1 cellular context compared by ENCODE assay signal in genomic region chr7:116949941-116950801, GRCh38.
A peak's percentile ranks its signal among the peaks of the same experiment; 100 is the strongest.
TF ChIP-seq lines count a peak whose summit lies in the region.

No MANE protein-coding gene starts in this region.

TF ChIP-seq in K562, 482 proteins besides CTCF, POLR2A, EP300 and RAD21 (continued from another document and continues in another):
- TF ChIP-seq THAP12 (CRISPR knock-in tag; IDR thresholded peaks at IDR 0.05) (no peak), ZNF165 (CRISPR knock-in tag; IDR thresholded peaks at IDR 0.05; ENCODE audit: borderline replicate concordance) (no peak), JUND (IDR thresholded peaks at IDR 0.05; ENCODE audit: borderline replicate concordance, low read depth, low read length) (peak; percentile 95), JUND (tag; IDR thresholded peaks at IDR 0.05; ENCODE audit: borderline replicate concordance, low read depth, low read length) (peak; percentile 93; the same call in 2 of the 3 replicates), ZSCAN32 (CRISPR knock-in tag; IDR thresholded peaks at IDR 0.05) (no peak), MECOM (CRISPR knock-in tag; IDR thresholded peaks at IDR 0.05) (no peak), MAZ (CRISPR knock-in tag; conservative IDR thresholded peaks at IDR 0.05 in 1 of 2, IDR thresholded peaks at IDR 0.05 in 1 of 2) (peak; percentile 77 to 81), NR2F6 (CRISPR knock-in tag; IDR thresholded peaks at IDR 0.05) (no peak), ZNF121 (CRISPR knock-in tag; conservative IDR thresholded peaks at IDR 0.05) (no peak), ZNF277 (CRISPR knock-in tag; IDR thresholded peaks at IDR 0.05; ENCODE audit: borderline replicate concordance) (no peak), ZNF511 (CRISPR knock-in tag; IDR thresholded peaks at IDR 0.05) (0 out of 2 replicates have a peak, but pooled peaks have one; percentile 54), BCOR (IDR thresholded peaks at IDR 0.05) (peak; percentile 97), SIN3B (IDR thresholded peaks at IDR 0.05; ENCODE audit: low read depth) (no peak), ZBED1 (IDR thresholded peaks at IDR 0.05) (0 out of 2 replicates have a peak, but pooled peaks have one; percentile 44), U2AF2 (optimal IDR thresholded peaks at IDR 0.05; ENCODE audit: low read depth, low read length) (no peak), HMGN3 (IDR thresholded peaks at IDR 0.05; ENCODE audit: borderline replicate concordance, extremely low read depth, insufficient read length, low read depth, low read length) (no peak), TBL1XR1 (IDR thresholded peaks at IDR 0.05; ENCODE audit: low read length in 2 of 2) (peak in 1 of 2 experiments; percentile 71; a peak in 2 of 4 replicates), TEAD4 (IDR thresholded peaks at IDR 0.05; ENCODE audit: low read length) (peak; percentile 84), TEAD4 (CRISPR knock-in tag; IDR thresholded peaks at IDR 0.05; ENCODE audit: borderline replicate concordance) (no peak), ZNF274 (IDR thresholded peaks at IDR 0.05; ENCODE audit: borderline replicate concordance, low read depth, low read length) (no peak), ZNF212 (CRISPR knock-in tag; IDR thresholded peaks at IDR 0.05) (no peak), SREBF1 (IDR thresholded peaks at IDR 0.05; ENCODE audit: borderline replicate concordance, low read depth, low read length) (no peak), ZNF696 (CRISPR knock-in tag; conservative IDR thresholded peaks at IDR 0.05) (no peak), TRIM25 (IDR thresholded peaks at IDR 0.05; ENCODE audit: borderline replicate concordance) (peak; percentile 99), E2F4 (CRISPR knock-in tag; IDR thresholded peaks at IDR 0.05; ENCODE audit: low read depth) (no peak), ARNT (IDR thresholded peaks at IDR 0.05) (peak; percentile 98 to 100), ADNP (tag; IDR thresholded peaks at IDR 0.05) (no peak), YBX1 (IDR thresholded peaks at IDR 0.05) (peak; percentile 98), ATF6 (CRISPR knock-in tag; IDR thresholded peaks at IDR 0.05) (no peak), E2F1 (CRISPR knock-in tag; IDR thresholded peaks at IDR 0.05) (no peak; the same call in 1 of the 2 replicates), ZNF609 (CRISPR knock-in tag; IDR thresholded peaks at IDR 0.05; ENCODE audit: borderline replicate concordance) (peak; percentile 57; the same call in 1 of the 2 replicates), CBFB (CRISPR knock-in tag; IDR thresholded peaks at IDR 0.05) (no peak), MCM7 (IDR thresholded peaks at IDR 0.05) (peak in 1 of 2 experiments; percentile 97; a peak in 2 of 4 replicates), KLF6 (CRISPR knock-in tag; IDR thresholded peaks at IDR 0.05; ENCODE audit: borderline replicate concordance) (no peak), BMI1 (IDR thresholded peaks at IDR 0.05; ENCODE audit: low read length) (no peak), POLR2B (IDR thresholded peaks at IDR 0.05; ENCODE audit: low read depth, partially characterized antibody) (peak; percentile 64), ELK3 (CRISPR knock-in tag; IDR thresholded peaks at IDR 0.05) (no peak), SREBF2 (CRISPR knock-in tag; IDR thresholded peaks at IDR 0.05) (no peak), POLR2AphosphoS5 (IDR thresholded peaks at IDR 0.05; ENCODE audit: control insufficient read depth, insufficient read depth, low read depth, low read length) (peak; percentile 81), NR1H2 (CRISPR knock-in tag; IDR thresholded peaks at IDR 0.05) (0 out of 2 replicates have a peak, but pooled peaks have one; percentile 35), ZNF778 (CRISPR knock-in tag; IDR thresholded peaks at IDR 0.05) (no peak), SRSF9 (IDR thresholded peaks at IDR 0.05; ENCODE audit: borderline replicate concordance, low read depth, low read length) (no peak), KAT7 (CRISPR knock-in tag; IDR thresholded peaks at IDR 0.05; ENCODE audit: borderline replicate concordance) (no peak), HDAC3 (IDR thresholded peaks at IDR 0.05; ENCODE audit: borderline replicate concordance, partially characterized antibody) (peak; percentile 92), MCM3 (IDR thresholded peaks at IDR 0.05) (no peak), ZBTB49 (CRISPR knock-in tag; IDR thresholded peaks at IDR 0.05; ENCODE audit: borderline replicate concordance) (no peak), NELFE (IDR thresholded peaks at IDR 0.05; ENCODE audit: insufficient read depth, insufficient read length) (no peak), GATA2 (CRISPR knock-in tag; IDR thresholded peaks at IDR 0.05) (peak; percentile 71), FOXJ2 (tag; IDR thresholded peaks at IDR 0.05) (no peak)
